Comparison of ENCODE assay signal across 18 cellular contexts in genomic region chr21:34861302-34861701, GRCh38.
DNase-seq lines count a peak whose midpoint lies in the region; ATAC-seq and TF ChIP-seq lines count a peak whose summit lies in the region.
"Had no signal": no experiment of that assay in that cellular context is flagged by ENCODE, and none has a peak within 500 bp of the region (broad histone marks: within the 10 kb centered on the region; RNA-seq: fewer than 3 reads in every experiment).

No MANE protein-coding gene starts in this region.

- H2BK12ac ChIP-seq in mesenchymal stem cell (ENCODE audit: low read length in 2 of 2): no peak overlapping the region

- TF ChIP-seq CTCF in tibial artery (IDR thresholded peaks at IDR 0.05): no peak
- no peak for TF ChIP-seq CTCF in coronary artery (IDR thresholded peaks at IDR 0.05)

- no peak overlapping the region for H2BK5ac ChIP-seq in mesenchymal stem cell (ENCODE audit: low read depth, low read length, poor library complexity, severe bottlenecking)

- peaks cover 9% of the 10 kb centered on the region for H3K4me1 ChIP-seq in CD4-positive, alpha-beta memory T cell (ENCODE audit: insufficient read depth, low read length)
- H3K4me1 ChIP-seq in naive thymus-derived CD4-positive, alpha-beta T cell (ENCODE audit: control insufficient read depth in 2 of 2, insufficient read depth in 2 of 2, low read length in 2 of 2): peaks cover 0 to 9% of the 10 kb centered on the region in 2 donors
- peaks cover 0 to 19% (median 0%) of the 10 kb centered on the region in 4 donors for H3K4me1 ChIP-seq in tibial artery
- peaks cover 15% of the 10 kb centered on the region for H3K4me1 ChIP-seq in mesenchymal stem cell (ENCODE audit: control insufficient read depth, insufficient read depth, low read depth, low read length)

- peaks cover 39% of the 10 kb centered on the region for H3K79me1 ChIP-seq in mesenchymal stem cell (replicated peaks; ENCODE audit: low read length, poor library complexity, severe bottlenecking)

- intact Hi-C loops in activated CD4-positive, alpha-beta T cell treated with anti-CD3 and anti-CD28 coated beads for 36 hours (cut with DNase I, micrococcal nuclease): no loop called here
- intact Hi-C loops in CD4-positive, alpha-beta memory T cell (cut with micrococcal nuclease): no loop called here
- intact Hi-C loops in naive thymus-derived CD4-positive, alpha-beta T cell (cut with micrococcal nuclease): no loop called here
- intact Hi-C loops in tibial artery (cut with DNase I; ENCODE audit: low total_unique reads): no loop called here

- whole genome bisulfite sequencing in mesenchymal stem cell: 99% methylated on average over 4 of the region's 4 CpGs

- ATAC-seq in activated CD4-positive, alpha-beta T cell treated with anti-CD3 and anti-CD28 coated beads for 36 hours: no peak
- no peak for ATAC-seq in activated T-helper 17 cell treated with anti-CD3 and anti-CD28 coated beads, Interleukin-2, amount 50 U/mL, for 72 hours (replicated peaks)
- no peak for ATAC-seq in naive thymus-derived CD4-positive, alpha-beta T cell
- ATAC-seq: GM12878 had no signal

- H3K9me3 ChIP-seq in CD4-positive, alpha-beta memory T cell (ENCODE audit: control insufficient read depth in 1 of 2, low read length in 2 of 2): no peaks in the 10 kb centered on the region
- H3K9me3 ChIP-seq in naive thymus-derived CD4-positive, alpha-beta T cell (ENCODE audit: control insufficient read depth in 2 of 3, low read length in 3 of 3): no peaks in the 10 kb centered on the region
- H3K9me3 ChIP-seq in tibial artery (no peaks in the 10 kb centered on the region), mesenchymal stem cell (ENCODE audit: control insufficient read depth, low read length) (no peaks in the 10 kb centered on the region)

- H3K14ac ChIP-seq in mesenchymal stem cell (ENCODE audit: low read length in 2 of 2): no peak overlapping the region

- H2BK15ac ChIP-seq in mesenchymal stem cell (ENCODE audit: low read depth, poor library complexity, severe bottlenecking): no peak overlapping the region

- no peak overlapping the region for H3K9ac ChIP-seq in mesenchymal stem cell (ENCODE audit: low read length)

- no peak overlapping the region for H3K4me3 Mint-ChIP-seq in activated CD4-positive, alpha-beta T cell treated with anti-CD3 and anti-CD28 coated beads for 36 hours
- peak overlapping the region in 1 of 8 donors; percentile 31 for H3K4me3 Mint-ChIP-seq in CD4-positive, alpha-beta memory T cell
- H3K4me3 Mint-ChIP-seq in activated T-helper 17 cell treated with anti-CD3 and anti-CD28 coated beads, Interleukin-2, amount 50 U/mL, for 72 hours: peak overlapping the region; percentile 11
- no peak overlapping the region for H3K4me3 Mint-ChIP-seq in naive thymus-derived CD4-positive, alpha-beta T cell

- H3K27me3 Mint-ChIP-seq in activated CD4-positive, alpha-beta T cell treated with anti-CD3 and anti-CD28 coated beads for 36 hours: no peaks in the 10 kb centered on the region
- no peaks in the 10 kb centered on the region for H3K27me3 Mint-ChIP-seq in CD4-positive, alpha-beta memory T cell
- no peaks in the 10 kb centered on the region for H3K27me3 Mint-ChIP-seq in activated T-helper 17 cell treated with anti-CD3 and anti-CD28 coated beads, Interleukin-2, amount 50 U/mL, for 72 hours
- H3K27me3 Mint-ChIP-seq in naive thymus-derived CD4-positive, alpha-beta T cell: no peaks in the 10 kb centered on the region

- no peak overlapping the region for H3K27ac ChIP-seq in CD4-positive, alpha-beta memory T cell (ENCODE audit: low read depth, low read length)
- H3K27ac ChIP-seq in naive thymus-derived CD4-positive, alpha-beta T cell (ENCODE audit: low read depth, low read length): no peak overlapping the region
- H3K27ac ChIP-seq in tibial artery: no peak overlapping the region
- H3K27ac ChIP-seq in mesenchymal stem cell (ENCODE audit: low read length, poor library complexity, severe bottlenecking): no peak overlapping the region
- no peak overlapping the region for H3K27ac ChIP-seq in coronary artery

- no peak overlapping the region for H4K91ac ChIP-seq in mesenchymal stem cell (ENCODE audit: low read length)

- H2BK120ac ChIP-seq in mesenchymal stem cell (ENCODE audit: low read depth, low read length): no peak overlapping the region

- no peaks in the 10 kb centered on the region for H3K27me3 ChIP-seq in CD4-positive, alpha-beta memory T cell (ENCODE audit: insufficient read depth, low read length)
- no peaks in the 10 kb centered on the region for H3K27me3 ChIP-seq in naive thymus-derived CD4-positive, alpha-beta T cell (ENCODE audit: control insufficient read depth in 2 of 2, insufficient read depth in 2 of 2, low read length in 2 of 2)
- no peaks in the 10 kb centered on the region for H3K27me3 ChIP-seq in tibial artery
- H3K27me3 ChIP-seq in mesenchymal stem cell (ENCODE audit: control insufficient read depth in 1 of 2, insufficient read depth in 1 of 2, low read length in 2 of 2): no peaks in the 10 kb centered on the region

- no peak for DNase-seq in activated CD4-positive, alpha-beta T cell treated with anti-CD3 and anti-CD28 coated beads for 36 hours
- DNase-seq in activated CD4-positive, alpha-beta T cell treated with anti-CD3 and anti-CD28 coated beads for 1 hour: no peak
- DNase-seq in CD4-positive, alpha-beta memory T cell: no peak
- no peak for DNase-seq in naive thymus-derived CD4-positive, alpha-beta T cell
- DNase-seq in tibial artery: no peak
- DNase-seq in mesenchymal stem cell: no peak
- no peak for DNase-seq in coronary artery (ENCODE audit: low spot score)
- DNase-seq: 8988T; C1 segment of cervical spinal cord; COR-L47; HCEC 1CT; NCI-H1092 treated with DMSO at 0.1 percent for 48 hours; NCI-H1694 treated with DMSO at 0.1 percent for 48 hours; NCI-H69; NK-92 treated with Interleukin-12 subunit alpha and Interleukin-12 subunit beta, amount 100 ng/mL, for 24 hours; OCI-M1 had no signal

- no peak overlapping the region for H3K4me3 ChIP-seq in CD4-positive, alpha-beta memory T cell (ENCODE audit: low read length in 2 of 2)
- H3K4me3 ChIP-seq in naive thymus-derived CD4-positive, alpha-beta T cell (ENCODE audit: low read length): no peak overlapping the region
- no peak overlapping the region for H3K4me3 ChIP-seq in tibial artery
- no peak overlapping the region for H3K4me3 ChIP-seq in mesenchymal stem cell (ENCODE audit: insufficient read depth in 1 of 2, low read depth in 1 of 2, low read length in 2 of 2)
- no peak overlapping the region for H3K4me3 ChIP-seq in coronary artery
- H3K4me3 ChIP-seq: GM12878 had no signal

- H3K9me3 Mint-ChIP-seq in activated CD4-positive, alpha-beta T cell treated with anti-CD3 and anti-CD28 coated beads for 36 hours (ENCODE audit: low read depth): no peaks in the 10 kb centered on the region
- peaks cover 0 to 3% (median 0%) of the 10 kb centered on the region in 8 donors for H3K9me3 Mint-ChIP-seq in CD4-positive, alpha-beta memory T cell
- H3K9me3 Mint-ChIP-seq in activated T-helper 17 cell treated with anti-CD3 and anti-CD28 coated beads, Interleukin-2, amount 50 U/mL, for 72 hours: no peaks in the 10 kb centered on the region
- peaks cover 0 to 3% (median 0%) of the 10 kb centered on the region in 11 donors for H3K9me3 Mint-ChIP-seq in naive thymus-derived CD4-positive, alpha-beta T cell

- no peak overlapping the region for H3K4me2 ChIP-seq in mesenchymal stem cell (ENCODE audit: low read length, poor library complexity, severe bottlenecking)

- POLR2A ChIA-PET in activated CD4-positive, alpha-beta T cell treated with anti-CD3 and anti-CD28 coated beads for 36 hours (lab: Charles Lee): no interaction called here
- POLR2A ChIA-PET in CD4-positive, alpha-beta memory T cell (lab: Charles Lee; ENCODE audit: partially characterized antibody): no interaction called here
- POLR2A ChIA-PET in naive thymus-derived CD4-positive, alpha-beta T cell (lab: Charles Lee): no interaction called here

- H3K18ac ChIP-seq in mesenchymal stem cell (ENCODE audit: low read depth in 1 of 2, low read length in 2 of 2): no peak overlapping the region

- H4K8ac ChIP-seq in mesenchymal stem cell (ENCODE audit: low read length): no peak overlapping the region

- peak overlapping the region; percentile 71 for H3K27ac Mint-ChIP-seq in activated CD4-positive, alpha-beta T cell treated with anti-CD3 and anti-CD28 coated beads for 36 hours
- peak overlapping the region in 4 of 7 donors; percentile 34 to 86 (median 55) for H3K27ac Mint-ChIP-seq in CD4-positive, alpha-beta memory T cell
- peak overlapping the region; percentile 70 for H3K27ac Mint-ChIP-seq in activated T-helper 17 cell treated with anti-CD3 and anti-CD28 coated beads, Interleukin-2, amount 50 U/mL, for 72 hours
- peak overlapping the region in 5 of 9 donors; percentile 3 to 77 (median 31) for H3K27ac Mint-ChIP-seq in naive thymus-derived CD4-positive, alpha-beta T cell

- H3K4me1 Mint-ChIP-seq in activated CD4-positive, alpha-beta T cell treated with anti-CD3 and anti-CD28 coated beads for 36 hours: peaks cover 47% of the 10 kb centered on the region
- H3K4me1 Mint-ChIP-seq in CD4-positive, alpha-beta memory T cell: peaks cover 12 to 44% (median 31%) of the 10 kb centered on the region in 4 donors
- H3K4me1 Mint-ChIP-seq in activated T-helper 17 cell treated with anti-CD3 and anti-CD28 coated beads, Interleukin-2, amount 50 U/mL, for 72 hours: peaks cover 46% of the 10 kb centered on the region
- H3K4me1 Mint-ChIP-seq in naive thymus-derived CD4-positive, alpha-beta T cell: peaks cover 10 to 42% (median 29%) of the 10 kb centered on the region in 7 donors

- H3K36me3 Mint-ChIP-seq in activated CD4-positive, alpha-beta T cell treated with anti-CD3 and anti-CD28 coated beads for 36 hours (ENCODE audit: low read depth): peaks cover 84% of the 10 kb centered on the region
- H3K36me3 Mint-ChIP-seq in CD4-positive, alpha-beta memory T cell: peaks cover 83 to 94% of the 10 kb centered on the region in 2 donors
- H3K36me3 Mint-ChIP-seq in activated T-helper 17 cell treated with anti-CD3 and anti-CD28 coated beads, Interleukin-2, amount 50 U/mL, for 72 hours (ENCODE audit: low read depth): peaks cover 100% of the 10 kb centered on the region
- H3K36me3 Mint-ChIP-seq in naive thymus-derived CD4-positive, alpha-beta T cell: peaks cover 21 to 82% (median 57%) of the 10 kb centered on the region in 5 donors

- peaks cover 84% of the 10 kb centered on the region for H3K36me3 ChIP-seq in CD4-positive, alpha-beta memory T cell (ENCODE audit: insufficient read depth, low read length)
- peaks cover 19 to 91% (median 28%) of the 10 kb centered on the region in 3 experiments for H3K36me3 ChIP-seq in naive thymus-derived CD4-positive, alpha-beta T cell (ENCODE audit: control insufficient read depth in 2 of 3, insufficient read depth in 3 of 3, low read length in 3 of 3)
- H3K36me3 ChIP-seq in tibial artery (peaks cover 0 to 53% (median 3%) of the 10 kb centered on the region in 3 donors), mesenchymal stem cell (ENCODE audit: control insufficient read depth in 1 of 2, insufficient read depth in 2 of 2, low read depth in 1 of 2, low read length in 2 of 2) (peaks cover 37 to 98% of the 10 kb centered on the region in 2 experiments)

- no peak overlapping the region for H3K4ac ChIP-seq in mesenchymal stem cell (ENCODE audit: low read depth in 1 of 2, low read length in 2 of 2)

- no peak overlapping the region for H2AFZ ChIP-seq in mesenchymal stem cell (ENCODE audit: low read depth, low read length)

- CTCF ChIA-PET in activated CD4-positive, alpha-beta T cell treated with anti-CD3 and anti-CD28 coated beads for 36 hours (lab: Charles Lee): no interaction called here
- CTCF ChIA-PET in CD4-positive, alpha-beta memory T cell (lab: Charles Lee; ENCODE audit: partially characterized antibody): no interaction called here
- CTCF ChIA-PET in naive thymus-derived CD4-positive, alpha-beta T cell (lab: Charles Lee): no interaction called here

- H3K23ac ChIP-seq in mesenchymal stem cell (ENCODE audit: low read length in 2 of 2): no peak overlapping the region

- H2AK5ac ChIP-seq in mesenchymal stem cell (ENCODE audit: low read length, severe bottlenecking): no peak overlapping the region
